ENCODE assay signal across 16 cellular contexts in the genomic region with DNA sequence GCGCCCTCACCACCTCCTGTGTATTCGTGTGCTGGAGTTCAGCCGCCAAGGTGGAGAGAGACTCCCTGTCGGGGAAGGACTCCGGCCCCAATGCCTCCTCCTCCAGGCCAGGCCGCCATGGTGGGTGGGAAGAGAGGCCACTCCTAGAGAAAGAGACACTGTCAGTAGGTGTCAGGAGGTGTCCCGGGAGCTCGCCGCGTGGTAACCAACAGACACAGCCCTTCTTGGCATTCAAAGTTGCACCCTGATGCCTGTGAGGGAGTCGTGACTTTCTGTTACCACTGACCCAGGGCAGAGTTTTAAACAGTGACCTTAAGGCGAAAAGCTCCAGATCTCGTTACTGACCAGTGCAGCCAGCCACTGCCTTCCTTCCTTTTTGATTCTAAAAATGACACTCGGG.
A peak's percentile ranks its signal among the peaks of the same experiment; 100 is the strongest.
DNase-seq lines count a peak whose midpoint lies in the region; ATAC-seq and TF ChIP-seq lines count a peak whose summit lies in the region.
"Had no signal": no experiment of that assay in that cellular context is flagged by ENCODE, and none has a peak within 500 bp of the region (broad histone marks: within the 10 kb centered on the region; RNA-seq: fewer than 3 reads in every experiment).

No MANE protein-coding gene starts in this region.

- no peaks in the 10 kb centered on the region for H3K27me3 ChIP-seq in BLaER1 treated with 17β-estradiol and CSF1 and Interleukin-3, amounts not matched to agents 10 nM and 100 nM
- no peaks in the 10 kb centered on the region for H3K27me3 ChIP-seq in OCI-LY1 (ENCODE audit: insufficient read depth, low read length)

- peaks cover 42% of the 10 kb centered on the region for H3K79me2 ChIP-seq in OCI-LY1 (ENCODE audit: insufficient read depth, low read length)

- H4K20me1 ChIP-seq in BLaER1 treated with 17β-estradiol and CSF1 and Interleukin-3, amounts not matched to agents 10 nM and 100 nM: peaks cover 0 to 98% (median 71%) of the 10 kb centered on the region in 11 experiments; a peak in 17 of 22 replicates
- no peaks in the 10 kb centered on the region for H4K20me1 ChIP-seq in OCI-LY1 (ENCODE audit: insufficient read depth, low read length)

- H3K4me1 ChIP-seq in BLaER1 treated with 17β-estradiol and CSF1 and Interleukin-3, amounts not matched to agents 10 nM and 100 nM: peaks cover 71 to 100% (median 92%) of the 10 kb centered on the region in 10 experiments
- H3K4me1 ChIP-seq in OCI-LY1 (ENCODE audit: insufficient read depth, low read length, severe bottlenecking): peaks cover 80% of the 10 kb centered on the region

- DNase-seq in left cardiac atrium (no peak), posterior vena cava (ENCODE audit: low spot score) (peak; percentile 64), CD1c-positive myeloid dendritic cell (ENCODE audit: extremely low spot score) (no peak), T1000 (lab: John Stamatoyannopoulos, UW) (no peak), NCI-H446 (lab: John Stamatoyannopoulos, UW) (no peak)
- DNase-seq: HCEC 1CT; NCI-H1930; NCI-H2171; NCI-H446 treated with DMSO at 0.1 percent for 48 hours; NK-92 treated with Interleukin-12 subunit alpha and Interleukin-12 subunit beta, amount 100 ng/mL, for 24 hours; OCI-M1 had no signal

- intact Hi-C loops in left cardiac atrium (cut with DNase I): no loop called here
- intact Hi-C loops in posterior vena cava (cut with DNase I): no loop called here

- H3K4me3 ChIP-seq in BLaER1 treated with 17β-estradiol and CSF1 and Interleukin-3, amounts not matched to agents 10 nM and 100 nM: no peak overlapping the region
- H3K4me3 ChIP-seq in OCI-LY1 (ENCODE audit: low read depth, low read length, poor library complexity, severe bottlenecking): no peak overlapping the region
- H3K4me3 ChIP-seq: A549 had no signal

- TF ChIP-seq CTCF in OCI-LY1 (IDR thresholded peaks at IDR 0.05; ENCODE audit: low read length): no peak

- peaks cover 0 to 5% (median 0%) of the 10 kb centered on the region in 11 experiments; a peak in 1 of 22 replicates for H3K9me3 ChIP-seq in BLaER1 treated with 17β-estradiol and CSF1 and Interleukin-3, amounts not matched to agents 10 nM and 100 nM (replicated peaks in 1 of 11)
- H3K9me3 ChIP-seq in OCI-LY1 (ENCODE audit: low read length): no peaks in the 10 kb centered on the region
- H3K9me3 ChIP-seq: A549 had no signal

- H3K36me3 ChIP-seq in BLaER1 treated with 17β-estradiol and CSF1 and Interleukin-3, amounts not matched to agents 10 nM and 100 nM: peaks cover 0 to 12% (median 5%) of the 10 kb centered on the region in 11 experiments; a peak in 5 of 22 replicates
- peaks cover 27% of the 10 kb centered on the region for H3K36me3 ChIP-seq in OCI-LY1 (ENCODE audit: insufficient read depth, low read length)

- peak overlapping the region in 8 of 11 experiments; percentile 9 to 59 (median 41); a peak in 12 of 22 replicates for H3K9ac ChIP-seq in BLaER1 treated with 17β-estradiol and CSF1 and Interleukin-3, amounts not matched to agents 10 nM and 100 nM
- H3K9ac ChIP-seq in OCI-LY1 (ENCODE audit: low read length): no peak overlapping the region; the same call in 1 of the 2 replicates

- peak overlapping the region in 8 of 11 experiments; percentile 6 to 64 (median 55); a peak in 15 of 22 replicates for H3K27ac ChIP-seq in BLaER1 treated with 17β-estradiol and CSF1 and Interleukin-3, amounts not matched to agents 10 nM and 100 nM
- peak overlapping the region; percentile 55 for H3K27ac ChIP-seq in OCI-LY1 (ENCODE audit: low read depth, low read length, poor library complexity, severe bottlenecking)
- H3K27ac ChIP-seq: C4-2B had no signal

- no peaks in the 10 kb centered on the region for H3K9me2 ChIP-seq in OCI-LY1 (ENCODE audit: low read depth, low read length)

- H3K4me2 ChIP-seq in BLaER1 treated with 17β-estradiol and CSF1 and Interleukin-3, amounts not matched to agents 10 nM and 100 nM: peak overlapping the region; percentile 58 to 83 (median 70)
- H3K4me2 ChIP-seq in OCI-LY1 (ENCODE audit: low read length): peak overlapping the region; percentile 2; the same call in 1 of the 2 replicates
- H3K4me2 ChIP-seq: A549 had no signal

- no peak overlapping the region for H2AFZ ChIP-seq in OCI-LY1 (ENCODE audit: low read length)

- H3F3A ChIP-seq in OCI-LY1 (ENCODE audit: insufficient read depth, low read length): peaks cover 14% of the 10 kb centered on the region

- peak; percentile 64 to 68 for ATAC-seq in left cardiac atrium
- no peak for ATAC-seq in GM18868 (IDR thresholded peaks at IDR 0.05; ENCODE audit: unreplicated experiment)
- ATAC-seq: A549 had no signal
